9 cellular contexts compared by ENCODE assay signal in the genomic region with DNA sequence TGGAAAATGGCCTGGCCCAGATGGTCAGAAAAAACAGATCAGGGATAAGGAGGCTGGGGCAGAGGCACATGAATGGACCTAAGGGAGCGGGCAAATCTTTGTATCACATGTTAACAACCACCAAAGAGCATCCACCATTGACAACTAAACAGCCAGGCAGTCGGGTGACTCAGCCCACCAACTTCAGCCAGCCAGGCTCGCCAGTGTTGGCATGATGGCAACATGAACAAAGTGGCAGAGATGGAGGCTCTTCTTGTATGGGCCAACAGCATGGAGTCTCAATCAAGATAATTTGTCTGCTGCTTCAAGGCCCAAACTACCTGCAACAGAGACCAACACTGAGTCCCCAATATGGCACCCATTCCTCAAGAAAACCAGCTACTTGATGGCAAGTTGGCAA. TPM values are rescaled to one million over a fixed set of nuclear protein-coding genes. Genes with fewer than 3 reads are reported as not detected.
"Had no signal": no experiment of that assay in that cellular context is flagged by ENCODE, and none has a peak within 500 bp of the region (broad histone marks: within the 10 kb centered on the region; RNA-seq: fewer than 3 reads in every experiment).

No MANE protein-coding gene starts in this region.

- H3K9ac ChIP-seq: GM23248 had no signal

- H3K27ac Mint-ChIP-seq: IgD-negative memory B cell had no signal

- H3K4me1 Mint-ChIP-seq: IgD-negative memory B cell had no signal

- H3K36me3 ChIP-seq: HAP-1 had no signal

- H3K4me3 ChIP-seq: GM23248, HAP-1 had no signal

- H3K4me1 ChIP-seq: HAP-1 had no signal

- FAIRE-seq: HepG2 had no signal

- H3K27ac ChIP-seq: GM23248, HL-60 had no signal

- H3K36me3 Mint-ChIP-seq: IgD-negative memory B cell had no signal

- H3K9me3 ChIP-seq: HAP-1 had no signal

- H3K4me3 Mint-ChIP-seq: IgD-negative memory B cell had no signal

- H2AFZ ChIP-seq: GM23248 had no signal

- DNase-seq: GM23248, GOT3, H7 had no signal

- ATAC-seq: HCT116, HepG2 had no signal

RNA-seq across cellular contexts. Expression of gene KIAA1614, which starts 16.5 kb away (rescaled TPM):
- total RNA-seq: H4 had no signal
- polyA plus RNA-seq: IgD-negative memory B cell had no signal
